In genomic region chr9:94913550-94913949, GRCh38 we compare ENCODE assay signal across 15 cellular contexts.
DNase-seq lines count a peak whose midpoint lies in the region; ATAC-seq and TF ChIP-seq lines count a peak whose summit lies in the region.
"Had no signal": no experiment of that assay in that cellular context is flagged by ENCODE, and none has a peak within 500 bp of the region (broad histone marks: within the 10 kb centered on the region; RNA-seq: fewer than 3 reads in every experiment).

No MANE protein-coding gene starts in this region.

- H3K4me1 ChIP-seq in GM23248 (ENCODE audit: insufficient read depth), result peaks cover 27% of the 10 kb centered on the region
- peaks cover 13 to 75% (median 32%) of the 10 kb centered on the region in 3 donors for H3K4me1 ChIP-seq in esophagus squamous epithelium
- peaks cover 26% of the 10 kb centered on the region for H3K4me1 ChIP-seq in prostate gland (replicated peaks)

- peak overlapping the region; percentile 68 for H3K27ac ChIP-seq in GM23248
- peak overlapping the region; percentile 22 to 73 (median 54) for H3K27ac ChIP-seq in esophagus squamous epithelium
- peak overlapping the region; percentile 67 to 72 for H3K27ac ChIP-seq in prostate gland
- H3K27ac ChIP-seq: KMS-11 had no signal

- peaks cover 34% of the 10 kb centered on the region for H3F3A ChIP-seq in GM23248 (ENCODE audit: insufficient read depth)

- no peaks in the 10 kb centered on the region for H3K9me2 ChIP-seq in GM23248 (ENCODE audit: insufficient read depth)

- H3K27me3 ChIP-seq in GM23248 (replicated peaks; ENCODE audit: insufficient read depth), result no peaks in the 10 kb centered on the region
- no peaks in the 10 kb centered on the region for H3K27me3 ChIP-seq in esophagus squamous epithelium
- no peaks in the 10 kb centered on the region for H3K27me3 ChIP-seq in prostate gland (replicated peaks; ENCODE audit: insufficient read depth)
- H3K27me3 ChIP-seq: transverse colon had no signal

- peaks cover 3 to 6% of the 10 kb centered on the region in 2 donors for H3K4me1 Mint-ChIP-seq in effector memory CD8-positive, alpha-beta T cell (ENCODE audit: low read depth in 2 of 2)
- peaks cover 12% of the 10 kb centered on the region for H3K4me1 Mint-ChIP-seq in activated CD4-positive, alpha-beta memory T cell treated with anti-CD3 and anti-CD28 coated beads, Interleukin-2, amount 10 ng/mL, durations not matched to agents 7 days and 5 days
- H3K4me1 Mint-ChIP-seq: CD14-positive monocyte had no signal

- H3K36me3 ChIP-seq in GM23248 (ENCODE audit: low read depth) (no peaks in the 10 kb centered on the region), esophagus squamous epithelium (no peaks in the 10 kb centered on the region), prostate gland (no peaks in the 10 kb centered on the region)
- H3K36me3 ChIP-seq: transverse colon had no signal

- no peak overlapping the region for H3K4me3 Mint-ChIP-seq in effector memory CD8-positive, alpha-beta T cell
- H3K4me3 Mint-ChIP-seq in activated CD4-positive, alpha-beta memory T cell treated with anti-CD3 and anti-CD28 coated beads, Interleukin-2, amount 10 ng/mL, durations not matched to agents 7 days and 5 days, result no peak overlapping the region
- H3K4me3 Mint-ChIP-seq: CD14-positive monocyte; central memory CD8-positive, alpha-beta T cell had no signal

- intact Hi-C loops in esophagus squamous epithelium (cut with DNase I) (no loop called here), prostate gland (cut with DNase I) (loop anchor here (5.0 kb wide), 1 partner anchor 36 kb away; no protein-coding TSS in a partner anchor)

- H3K4me3 ChIP-seq in GM23248 (no peak overlapping the region), esophagus squamous epithelium (no peak overlapping the region), prostate gland (no peak overlapping the region)
- H3K4me3 ChIP-seq: lung, transverse colon had no signal

- H3K9me3 ChIP-seq in GM23248 (ENCODE audit: low read depth), result no peaks in the 10 kb centered on the region
- H3K9me3 ChIP-seq in esophagus squamous epithelium, result no peaks in the 10 kb centered on the region
- no peaks in the 10 kb centered on the region for H3K9me3 ChIP-seq in prostate gland
- H3K9me3 ChIP-seq: transverse colon had no signal

- no peak overlapping the region for H2AFZ ChIP-seq in GM23248

- DNase-seq in GM23248, result no peak
- DNase-seq in NCI-H748 treated with DMSO at 0.1 percent for 48 hours (lab: John Stamatoyannopoulos, UW), result peak; percentile 97
- DNase-seq in esophagus squamous epithelium (lab: John Stamatoyannopoulos, UW), result no peak
- no peak for DNase-seq in prostate gland (ENCODE audit: low spot score)
- no peak for DNase-seq in effector memory CD8-positive, alpha-beta T cell
- no peak for DNase-seq in T1000 (lab: John Stamatoyannopoulos, UW)
- no peak for DNase-seq in activated CD4-positive, alpha-beta memory T cell treated with anti-CD3 and anti-CD28 coated beads, Interleukin-2, amount 10 ng/mL, durations not matched to agents 7 days and 5 days
- DNase-seq: activated CD4-positive, CD25-positive, alpha-beta regulatory T cell treated with anti-CD3 and anti-CD28 coated beads, Interleukin-2, amount 50 U/mL, for 72 hours; NCI-H524 treated with DMSO at 0.1 percent for 48 hours; transverse colon had no signal

- 97 to 98% methylated on average over 4 of the region's 4 CpGs for WGBS in GM23248 (ENCODE audit: low coverage in 1 of 2, low lambda C conversion rate in 2 of 2, missing lambda C conversion rate in 2 of 2), 2 experiments
- 74 to 81% methylated on average over 4 of the region's 4 CpGs for WGBS in esophagus squamous epithelium, 2 donors
- WGBS in prostate gland, result 35% methylated on average over 4 of the region's 4 CpGs

- H3K4me2 ChIP-seq in GM23248 (ENCODE audit: unreplicated experiment), result peak overlapping the region; percentile 25
- H3K4me2 ChIP-seq: KMS-11 had no signal

- in situ Hi-C loops in GM23248 (cut with MboI), result no loop called here

- no peaks in the 10 kb centered on the region for H3K36me3 Mint-ChIP-seq in effector memory CD8-positive, alpha-beta T cell (ENCODE audit: insufficient read depth)
- no peaks in the 10 kb centered on the region for H3K36me3 Mint-ChIP-seq in activated CD4-positive, alpha-beta memory T cell treated with anti-CD3 and anti-CD28 coated beads, Interleukin-2, amount 10 ng/mL, durations not matched to agents 7 days and 5 days (ENCODE audit: low read depth)
- H3K36me3 Mint-ChIP-seq: CD14-positive monocyte had no signal

- peaks cover 30% of the 10 kb centered on the region; the same call in 1 of the 2 replicates for H3K79me2 ChIP-seq in GM23248 (ENCODE audit: insufficient read depth)

- TF ChIP-seq CTCF in esophagus squamous epithelium (IDR thresholded peaks at IDR 0.05) (no peak), prostate gland (IDR thresholded peaks at IDR 0.05) (no peak)

- no peaks in the 10 kb centered on the region for H3K27me3 Mint-ChIP-seq in effector memory CD8-positive, alpha-beta T cell
- no peaks in the 10 kb centered on the region for H3K27me3 Mint-ChIP-seq in activated CD4-positive, alpha-beta memory T cell treated with anti-CD3 and anti-CD28 coated beads, Interleukin-2, amount 10 ng/mL, durations not matched to agents 7 days and 5 days
- H3K27me3 Mint-ChIP-seq: central memory CD8-positive, alpha-beta T cell had no signal

- 0 out of 2 replicates have a peak overlapping the region, but pooled peaks have one; percentile 23 for H3K9ac ChIP-seq in GM23248
- H3K9ac ChIP-seq: KMS-11 had no signal

- H4K20me1 ChIP-seq in GM23248 (ENCODE audit: insufficient read depth), result no peaks in the 10 kb centered on the region

- no peak overlapping the region for H3K27ac Mint-ChIP-seq in effector memory CD8-positive, alpha-beta T cell
- no peak overlapping the region for H3K27ac Mint-ChIP-seq in activated CD4-positive, alpha-beta memory T cell treated with anti-CD3 and anti-CD28 coated beads, Interleukin-2, amount 10 ng/mL, durations not matched to agents 7 days and 5 days
- H3K27ac Mint-ChIP-seq: CD14-positive monocyte had no signal

- POLR2A ChIA-PET in activated CD4-positive, alpha-beta memory T cell treated with anti-CD3 and anti-CD28 coated beads, Interleukin-2, amount 10 ng/mL, durations not matched to agents 7 days and 5 days (lab: Charles Lee), result no interaction called here

- TF ChIP-seq POLR2A in esophagus squamous epithelium (IDR thresholded peaks at IDR 0.05) (no peak), prostate gland (IDR thresholded peaks at IDR 0.05) (no peak)

- no peak for ATAC-seq in GM21528 (IDR thresholded peaks at IDR 0.05; ENCODE audit: low FRiP score, unreplicated experiment)
- no peak for ATAC-seq in effector memory CD8-positive, alpha-beta T cell (replicated peaks)

- H3K9me3 Mint-ChIP-seq in effector memory CD8-positive, alpha-beta T cell, result no peaks in the 10 kb centered on the region
- no peaks in the 10 kb centered on the region for H3K9me3 Mint-ChIP-seq in activated CD4-positive, alpha-beta memory T cell treated with anti-CD3 and anti-CD28 coated beads, Interleukin-2, amount 10 ng/mL, durations not matched to agents 7 days and 5 days
- H3K9me3 Mint-ChIP-seq: CD14-positive monocyte; central memory CD8-positive, alpha-beta T cell had no signal

- CTCF ChIA-PET in activated CD4-positive, alpha-beta memory T cell treated with anti-CD3 and anti-CD28 coated beads, Interleukin-2, amount 10 ng/mL, durations not matched to agents 7 days and 5 days (lab: Charles Lee), result interaction anchor here (0.7 to 1.2 kb wide), 3 partner anchors 207 to 244 kb away, joined by 3 to 5 read pairs (median 3); no protein-coding TSS in a partner anchor
